In genomic region chr19:49772850-49773432, GRCh38 we compare ENCODE assay signal across 1 cellular context.
A peak's percentile ranks its signal among the peaks of the same experiment; 100 is the strongest.
TF ChIP-seq lines count a peak whose summit lies in the region.

No MANE protein-coding gene starts in this region.

TF ChIP-seq in K562, 482 proteins besides CTCF, POLR2A, EP300 and RAD21:
- TF ChIP-seq GABPB1 (CRISPR knock-in tag; IDR thresholded peaks at IDR 0.05) (no peak), ELF4 (CRISPR knock-in tag; IDR thresholded peaks at IDR 0.05) (peak; percentile 84), ZBTB7A (IDR thresholded peaks at IDR 0.05; ENCODE audit: borderline replicate concordance, control insufficient read depth, low read depth, low read length) (peak; percentile 23; the same call in 1 of the 2 replicates), ZBTB2 (IDR thresholded peaks at IDR 0.05) (peak; percentile 55; the same call in 1 of the 2 replicates), SMARCA4 (IDR thresholded peaks at IDR 0.05) (0 out of 2 replicates have a peak, but pooled peaks have one; percentile 47), THRB (CRISPR knock-in tag; conservative IDR thresholded peaks at IDR 0.05) (peak; percentile 50; the same call in 1 of the 2 replicates), CAMTA2 (CRISPR knock-in tag; conservative IDR thresholded peaks at IDR 0.05) (no peak), HLTF (IDR thresholded peaks at IDR 0.05) (peak; percentile 43; the same call in 1 of the 2 replicates), SUPT5H (IDR thresholded peaks at IDR 0.05) (peak; percentile 45; the same call in 1 of the 2 replicates), NFYB (IDR thresholded peaks at IDR 0.05; ENCODE audit: extremely low read depth, insufficient read length) (peak; percentile 39), ARID1B (IDR thresholded peaks at IDR 0.05) (peak; percentile 47), DPF2 (IDR thresholded peaks at IDR 0.05) (peak; percentile 47), OTX1 (CRISPR knock-in tag; IDR thresholded peaks at IDR 0.05) (0 out of 2 replicates have a peak, but pooled peaks have one; percentile 23), HDAC1 (IDR thresholded peaks at IDR 0.05) (peak in 1 of 2 experiments; percentile 54; a peak in 2 of 4 replicates), CBFA2T2 (conservative IDR thresholded peaks at IDR 0.05) (0 out of 2 replicates have a peak, but pooled peaks have one; percentile 6), POU5F1 (IDR thresholded peaks at IDR 0.05; ENCODE audit: borderline replicate concordance, low read depth, low read length, partially characterized antibody) (no peak), ZFX (CRISPR knock-in tag; IDR thresholded peaks at IDR 0.05) (0 out of 2 replicates have a peak, but pooled peaks have one; percentile 19), POLR2B (IDR thresholded peaks at IDR 0.05; ENCODE audit: low read depth, partially characterized antibody) (peak; percentile 43), USF2 (CRISPR knock-in tag; IDR thresholded peaks at IDR 0.05) (no peak), LARP7 (IDR thresholded peaks at IDR 0.05) (0 out of 2 replicates have a peak, but pooled peaks have one; percentile 28), IFI16 (CRISPR knock-in tag; IDR thresholded peaks at IDR 0.05) (no peak), CTBP1 (IDR thresholded peaks at IDR 0.05; ENCODE audit: borderline replicate concordance) (peak; percentile 21; the same call in 1 of the 2 replicates), TEAD1 (CRISPR knock-in tag; IDR thresholded peaks at IDR 0.05) (no peak), HDGF (IDR thresholded peaks at IDR 0.05) (peak; percentile 93), CBFA2T3 (IDR thresholded peaks at IDR 0.05) (peak; percentile 40; the same call in 1 of the 2 replicates), SMARCE1 (IDR thresholded peaks at IDR 0.05) (0 out of 2 replicates have a peak, but pooled peaks have one; percentile 17), ZHX1 (conservative IDR thresholded peaks at IDR 0.05; ENCODE audit: low read length) (no peak), CREB1 (IDR thresholded peaks at IDR 0.05) (no peak), CREB1 (CRISPR knock-in tag; IDR thresholded peaks at IDR 0.05) (no peak), TRIM28 (IDR thresholded peaks at IDR 0.05) (peak; percentile 39; the same call in 1 of the 2 replicates), ZNF316 (IDR thresholded peaks at IDR 0.05) (peak; percentile 83)
TF ChIP-seq in K562: peak in this region for 22.
